ENCODE assay signal across 8 cellular contexts in genomic region chr14:34043627-34044372, GRCh38.
A peak's percentile ranks its signal among the peaks of the same experiment; 100 is the strongest.
DNase-seq lines count a peak whose midpoint lies in the region; TF ChIP-seq lines count a peak whose summit lies in the region.

No MANE protein-coding gene starts in this region.

- H3K9me3 ChIP-seq in GM23248 (ENCODE audit: low read depth): no peaks in the 10 kb centered on the region
- H3K9me3 ChIP-seq in MM.1S (replicated peaks; ENCODE audit: insufficient read depth, low read length): no peaks in the 10 kb centered on the region
- no peaks in the 10 kb centered on the region for H3K9me3 ChIP-seq in smooth muscle cell (replicated peaks; ENCODE audit: low read depth)
- no peaks in the 10 kb centered on the region for H3K9me3 ChIP-seq in adrenal gland (replicated peaks in 1 of 3)

- no peak overlapping the region for H3K4me2 ChIP-seq in GM23248 (ENCODE audit: unreplicated experiment)
- no peak overlapping the region for H3K4me2 ChIP-seq in MM.1S (ENCODE audit: low read depth, low read length)
- no peak overlapping the region for H3K4me2 ChIP-seq in smooth muscle cell

- H3K9ac ChIP-seq in GM23248 (no peak overlapping the region), MM.1S (ENCODE audit: low read length) (no peak overlapping the region), smooth muscle cell (ENCODE audit: low read depth) (no peak overlapping the region)

- WGBS in GM23248 (ENCODE audit: low coverage in 1 of 2, low lambda C conversion rate in 2 of 2, missing lambda C conversion rate in 2 of 2), 2 experiments: 39 to 42% methylated on average over 4 of the region's 4 CpGs
- 53% methylated on average over 4 of the region's 4 CpGs for WGBS in smooth muscle cell (ENCODE audit: low lambda C conversion rate)
- 46 to 57% (median 53%) methylated on average over 4 of the region's 4 CpGs for WGBS in adrenal gland, 4 donors

- H3K27ac ChIP-seq in GM23248: no peak overlapping the region
- H3K27ac ChIP-seq in MM.1S (ENCODE audit: low read length): no peak overlapping the region
- peak overlapping the region; percentile 37 for H3K27ac ChIP-seq in smooth muscle cell (ENCODE audit: low read depth)
- H3K27ac ChIP-seq in adrenal gland: no peak overlapping the region

- in situ Hi-C loops in GM23248 (cut with MboI): no loop called here

- TF ChIP-seq POLR2A in adrenal gland (IDR thresholded peaks at IDR 0.05): no peak

- CTCF ChIA-PET in GM10248 (lab: Yijun Ruan, JAX): interaction anchor here (0.9 to 2.5 kb wide), 7 partner anchors 10 to 185 kb away, joined by 3 to 12 read pairs (median 4); no protein-coding TSS in a partner anchor

- H3F3A ChIP-seq in GM23248 (ENCODE audit: insufficient read depth) (no peaks in the 10 kb centered on the region), MM.1S (ENCODE audit: insufficient read depth, low read length) (no peaks in the 10 kb centered on the region), smooth muscle cell (ENCODE audit: low read depth) (no peaks in the 10 kb centered on the region)

- TF ChIP-seq CTCF in GM10248 (IDR thresholded peaks at IDR 0.05; ENCODE audit: control extremely low read depth, extremely low read depth, low read depth, missing control alignments): no peak
- no peak for TF ChIP-seq CTCF in MM.1S (IDR thresholded peaks at IDR 0.05; ENCODE audit: low read length)
- no peak for TF ChIP-seq CTCF in smooth muscle cell (IDR thresholded peaks at IDR 0.05; ENCODE audit: borderline replicate concordance, insufficient read depth, poor library complexity, severe bottlenecking)
- TF ChIP-seq CTCF in adrenal gland (IDR thresholded peaks at IDR 0.05): no peak

- peak; percentile 70 for DNase-seq in GM10248 (ENCODE audit: extremely low spot score)
- peak; percentile 17 for DNase-seq in GM23248
- DNase-seq in MM.1S: peak; percentile 8
- peak; percentile 56 for DNase-seq in activated gamma-delta T cell treated with anti-CD3 and anti-CD28 coated beads, Interleukin-2, amount 50 U/mL, for 16 hours (ENCODE audit: low read depth)
- DNase-seq in smooth muscle cell (lab: John Stamatoyannopoulos, UW; ENCODE audit: unreplicated experiment): no peak
- DNase-seq in adrenal gland: no peak
- no peak for DNase-seq in NCI-H1436 treated with DMSO at 0.1 percent for 48 hours (lab: John Stamatoyannopoulos, UW)
- DNase-seq in putamen (ENCODE audit: low spot score): no peak

- no peak overlapping the region for H3K4me3 ChIP-seq in GM23248
- no peak overlapping the region for H3K4me3 ChIP-seq in MM.1S (ENCODE audit: low read length)
- H3K4me3 ChIP-seq in smooth muscle cell: no peak overlapping the region
- no peak overlapping the region for H3K4me3 ChIP-seq in adrenal gland

- H3K36me3 ChIP-seq in GM23248 (ENCODE audit: low read depth) (no peaks in the 10 kb centered on the region), MM.1S (replicated peaks; ENCODE audit: insufficient read depth, low read length) (no peaks in the 10 kb centered on the region), smooth muscle cell (ENCODE audit: low read depth) (no peaks in the 10 kb centered on the region), adrenal gland (replicated peaks in 1 of 2) (no peaks in the 10 kb centered on the region)

- POLR2A ChIA-PET in GM10248 (lab: Yijun Ruan, JAX): no interaction called here

- peak overlapping the region; percentile 33 for H2AFZ ChIP-seq in GM23248
- H2AFZ ChIP-seq in MM.1S (ENCODE audit: low read length): no peak overlapping the region
- no peak overlapping the region for H2AFZ ChIP-seq in smooth muscle cell (ENCODE audit: low read depth)

- intact Hi-C loops in adrenal gland (cut with DNase I): no loop called here

- H4K20me1 ChIP-seq in GM23248 (ENCODE audit: insufficient read depth) (no peaks in the 10 kb centered on the region), MM.1S (ENCODE audit: insufficient read depth, low read length) (no peaks in the 10 kb centered on the region), smooth muscle cell (ENCODE audit: low read depth) (no peaks in the 10 kb centered on the region)

- H3K27me3 ChIP-seq in GM23248 (replicated peaks; ENCODE audit: insufficient read depth): no peaks in the 10 kb centered on the region
- no peaks in the 10 kb centered on the region for H3K27me3 ChIP-seq in MM.1S (replicated peaks; ENCODE audit: insufficient read depth, low read length)
- no peaks in the 10 kb centered on the region for H3K27me3 ChIP-seq in smooth muscle cell (ENCODE audit: low read depth)
- no peaks in the 10 kb centered on the region for H3K27me3 ChIP-seq in adrenal gland

- H3K9me2 ChIP-seq in GM23248 (ENCODE audit: insufficient read depth) (no peaks in the 10 kb centered on the region), MM.1S (replicated peaks; ENCODE audit: insufficient read depth, low read length) (no peaks in the 10 kb centered on the region)

- H3K4me1 ChIP-seq in GM23248 (ENCODE audit: insufficient read depth): peaks cover 7% of the 10 kb centered on the region; the same call in 1 of the 2 replicates
- H3K4me1 ChIP-seq in MM.1S (ENCODE audit: low read length): 0 out of 2 replicates have a peak, but pooled peaks cover 4% of the 10 kb centered on the region
- H3K4me1 ChIP-seq in smooth muscle cell (ENCODE audit: low read depth): no peaks in the 10 kb centered on the region
- H3K4me1 ChIP-seq in adrenal gland (replicated peaks in 1 of 2): no peaks in the 10 kb centered on the region

- H3K79me2 ChIP-seq in GM23248 (ENCODE audit: insufficient read depth) (no peaks in the 10 kb centered on the region), MM.1S (ENCODE audit: low read length) (no peaks in the 10 kb centered on the region), smooth muscle cell (ENCODE audit: low read depth) (no peaks in the 10 kb centered on the region)

Comparison
In these comparisons a context has a peak if more than half of its experiments do, and no peak if none do; other contexts are left out.
1. DNase-seq: peak in GM10248 (single experiment), GM23248 (single experiment), MM.1S (single experiment) and activated gamma-delta T cell treated with anti-CD3 and anti-CD28 coated beads, Interleukin-2, amount 50 U/mL, for 16 hours (single experiment); none in smooth muscle cell (single experiment), adrenal gland (0 of 7), NCI-H1436 treated with DMSO at 0.1 percent for 48 hours (single experiment) and putamen (single experiment).